8 cellular contexts compared by ENCODE assay signal in the genomic region with DNA sequence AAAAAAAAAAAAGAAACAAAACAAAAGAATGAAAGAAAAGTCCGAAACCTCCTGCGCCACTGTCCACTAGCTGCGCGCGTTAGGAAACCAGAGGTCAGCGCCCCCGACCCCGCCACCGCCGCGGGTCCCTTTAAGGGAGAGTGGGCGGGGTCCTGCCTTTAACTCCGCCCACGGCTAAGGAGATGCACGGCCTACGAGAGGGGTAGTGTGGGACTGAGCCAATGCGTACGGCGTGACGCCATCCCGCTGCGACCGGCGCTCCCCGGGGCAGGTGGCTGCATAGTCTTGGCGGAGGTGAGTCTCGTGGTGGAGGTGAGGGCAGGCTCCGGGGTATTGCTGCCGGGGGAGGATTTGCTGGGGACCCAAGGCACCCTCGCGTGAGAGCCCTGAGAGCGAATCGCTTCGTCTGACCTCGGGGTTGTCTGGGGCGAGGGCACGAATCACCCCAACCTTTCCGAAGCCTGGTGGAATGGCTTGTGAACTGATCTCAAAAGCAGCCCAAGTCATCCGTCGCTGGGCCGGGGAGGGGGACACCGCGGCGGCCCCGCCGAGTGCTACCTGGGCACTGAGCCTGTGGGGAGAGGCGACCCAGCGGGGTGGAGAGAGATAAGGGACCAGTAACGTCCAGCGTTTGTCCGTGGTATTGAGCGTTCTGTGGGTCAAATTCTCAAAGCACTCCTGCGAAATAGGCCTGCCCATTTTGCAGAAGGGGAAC. TPM values are rescaled to one million over a fixed set of nuclear protein-coding genes. Genes with fewer than 3 reads are reported as not detected.
DNase-seq lines count a peak whose midpoint lies in the region; ATAC-seq, FAIRE-seq and TF ChIP-seq lines count a peak whose summit lies in the region.

Gene MRPS17, plus strand, starts transcription at position 241 of the 715 bp plus-strand sequence. CDS start 1,319 bp downstream, outside the sequence.

- H2AK5ac ChIP-seq in trophoblast cell (ENCODE audit: low read length) = peak within 1 kb of the TSS; percentile 5

- peak within 1 kb of the TSS; percentile 95 for H4K8ac ChIP-seq in trophoblast cell (ENCODE audit: low read depth, low read length)

- H3K4me1 ChIP-seq in adipocyte (ENCODE audit: control insufficient read depth, insufficient read depth, low read length) (no peaks in the 10 kb centered on the region), trophoblast cell (ENCODE audit: control insufficient read depth in 1 of 2, insufficient read depth in 2 of 2, low read length in 2 of 2) (no peaks in the 10 kb centered on the region)

- peak within 1 kb of the TSS; percentile 4 for H3K27ac ChIP-seq in trophoblast cell (ENCODE audit: low read depth, low read length)

- no peaks in the 10 kb centered on the region for H3K9me3 Mint-ChIP-seq in type B pancreatic cell

- H3K27me3 ChIP-seq in adipocyte (replicated peaks; ENCODE audit: control insufficient read depth, insufficient read depth, low read length) = no peaks in the 10 kb centered on the region
- no peaks in the 10 kb centered on the region for H3K27me3 ChIP-seq in trophoblast cell (ENCODE audit: insufficient read depth, low read length)

- peak within 1 kb of the TSS; percentile 80 for H3K14ac ChIP-seq in trophoblast cell (ENCODE audit: low read length)

- peaks cover 14% of the 10 kb centered on the region for H3K36me3 Mint-ChIP-seq in type B pancreatic cell

- no peaks in the 10 kb centered on the region for H3K27me3 Mint-ChIP-seq in type B pancreatic cell

- H3K9ac ChIP-seq in adipocyte (ENCODE audit: low read length) = peak within 1 kb of the TSS; percentile 93
- H3K9ac ChIP-seq in trophoblast cell (ENCODE audit: low read length) = peak within 1 kb of the TSS; percentile 83

- peak within 1 kb of the TSS; percentile 81 for H3K4me2 ChIP-seq in trophoblast cell (ENCODE audit: low read length)

- peak within 1 kb of the TSS; percentile 100 for H3K4me3 Mint-ChIP-seq in type B pancreatic cell

- WGBS in trophoblast cell (ENCODE audit: extremely low coverage, insufficient coverage, insufficient read length) = no CpG with 5 or more reads among the region's 53 CpGs

- peaks cover 9% of the 10 kb centered on the region for H3K4me1 Mint-ChIP-seq in type B pancreatic cell (ENCODE audit: unreplicated experiment)

- peak within 1 kb of the TSS; percentile 80 for H3K4ac ChIP-seq in trophoblast cell (ENCODE audit: low read depth, low read length)

- H3K9me3 ChIP-seq in adipocyte (ENCODE audit: control insufficient read depth, low read length) (no peaks in the 10 kb centered on the region), trophoblast cell (ENCODE audit: insufficient read depth, low read depth, low read length) (no peaks in the 10 kb centered on the region)

- peak within 1 kb of the TSS; percentile 67 for H2BK120ac ChIP-seq in trophoblast cell (ENCODE audit: insufficient read depth, low read length, poor library complexity)

- H2AFZ ChIP-seq in trophoblast cell (ENCODE audit: insufficient read depth, low read length, poor library complexity) = peak within 1 kb of the TSS; percentile 88

- TF ChIP-seq POLR2A in GM12891 (IDR thresholded peaks at IDR 0.05; ENCODE audit: low read depth, low read length) = peak; percentile 96

- no peak within 1 kb of the TSS for H2BK5ac ChIP-seq in trophoblast cell (ENCODE audit: low read depth, low read length, poor library complexity)

- H3K23ac ChIP-seq in trophoblast cell (ENCODE audit: low read length) = no peak within 1 kb of the TSS

- peak; percentile 100 for FAIRE-seq in GM12891 (lab: Jason Lieb, UNC)

- intact Hi-C loops in cardiac septum (cut with DNase I) = loop anchor here (1.0 kb wide), 1 partner anchor 13 kb away; the partner anchor contains the start of gene NIPSNAP2

- peak within 1 kb of the TSS; percentile 97 for H3K4me3 ChIP-seq in adipocyte (ENCODE audit: low read length)
- H3K4me3 ChIP-seq in trophoblast cell (ENCODE audit: low read depth, low read length) = peak within 1 kb of the TSS; percentile 83

- H4K12ac ChIP-seq in trophoblast cell (ENCODE audit: low read depth, low read length) = peak within 1 kb of the TSS; percentile 93

- H3K27ac Mint-ChIP-seq in type B pancreatic cell = peak within 1 kb of the TSS; percentile 99

- H3K36me3 ChIP-seq in adipocyte (ENCODE audit: control insufficient read depth, insufficient read depth, low read length, severe bottlenecking) = peaks cover 6% of the 10 kb centered on the region
- H3K36me3 ChIP-seq in trophoblast cell (ENCODE audit: control insufficient read depth in 1 of 2, insufficient read depth in 2 of 2, low read length in 2 of 2) = peaks cover 9 to 10% of the 10 kb centered on the region in 2 experiments

- DNase-seq in GM12891 (ENCODE audit: insufficient read length, low spot score) (peak; percentile 100), NCI-H1417 treated with DMSO at 0.1 percent for 48 hours (lab: John Stamatoyannopoulos, UW) (peak; percentile 65), T follicular helper cell (ENCODE audit: low read depth) (peak; percentile 91), adipocyte (ENCODE audit: low read depth) (peak; percentile 94), cardiac septum (ENCODE audit: low spot score) (peak; percentile 96), trophoblast cell (peak; percentile 90 to 93), type B pancreatic cell (ENCODE audit: extremely low spot score, unreplicated experiment) (peak; percentile 89)

- H3K79me2 ChIP-seq in trophoblast cell (ENCODE audit: control insufficient read depth, insufficient read depth, low read length, poor library complexity) = peaks cover 4% of the 10 kb centered on the region

- H3K18ac ChIP-seq in trophoblast cell (ENCODE audit: low read length) = peak within 1 kb of the TSS; percentile 89

- no peak within 1 kb of the TSS for H2BK12ac ChIP-seq in trophoblast cell (ENCODE audit: low read length)

- peak; percentile 100 for ATAC-seq in HG02763 (IDR thresholded peaks at IDR 0.05; ENCODE audit: unreplicated experiment)

- peak; percentile 34 for TF ChIP-seq CTCF in type B pancreatic cell (conservative IDR thresholded peaks at IDR 0.05)

- peak within 1 kb of the TSS; percentile 60 for H4K91ac ChIP-seq in trophoblast cell (ENCODE audit: low read depth, low read length)

- H3K79me1 ChIP-seq in trophoblast cell (ENCODE audit: low read length) = peaks cover 4% of the 10 kb centered on the region

TF ChIP-seq in GM12891, 5 proteins besides CTCF, POLR2A, EP300 and RAD21:
- TF ChIP-seq POU2F2 (IDR thresholded peaks at IDR 0.05; ENCODE audit: low read depth, low read length) = peak; percentile 90
- TF ChIP-seq SPI1 (IDR thresholded peaks at IDR 0.05; ENCODE audit: low read depth, low read length) = no peak
- TF ChIP-seq POLR2AphosphoS5 (IDR thresholded peaks at IDR 0.05; ENCODE audit: low read depth, low read length) = peak; percentile 96
- TF ChIP-seq PAX5 (IDR thresholded peaks at IDR 0.05; ENCODE audit: insufficient read depth, low read length, severe bottlenecking) = no peak
- peak; percentile 92 for TF ChIP-seq TAF1 (IDR thresholded peaks at IDR 0.05; ENCODE audit: low read depth, low read length)
TF ChIP-seq in GM12891: peak in this region for 3.

RNA-seq across cellular contexts. Expression of gene MRPS17, which starts in this region (rescaled TPM):
- polyA plus RNA-seq in GM12891 (2012; ENCODE audit: low read depth, missing spikeins) = 18.3 TPM
- total RNA-seq in cardiac septum (13.4 TPM), type B pancreatic cell (ENCODE audit: low replicate concordance) (19.7 and 20.1 TPM in 2 replicates)
- polyA plus RNA-seq in trophoblast cell (2013) = 16.4 and 16.9 TPM in 2 replicates

Comparison
In these comparisons a context has a peak if more than half of its experiments do, and no peak if none do; other contexts are left out.
1. Peak in every context shown above with its lines: DNase-seq, ATAC-seq, H3K4me3 ChIP-seq and H3K27ac ChIP-seq.